18 cellular contexts compared by ENCODE assay signal in genomic region chr11:88101881-88102594, GRCh38.
DNase-seq lines count a peak whose midpoint lies in the region; ATAC-seq and TF ChIP-seq lines count a peak whose summit lies in the region.
"Had no signal": no experiment of that assay in that cellular context is flagged by ENCODE, and none has a peak within 500 bp of the region (broad histone marks: within the 10 kb centered on the region; RNA-seq: fewer than 3 reads in every experiment).

No MANE protein-coding gene starts in this region.

- no peaks in the 10 kb centered on the region for H3K79me2 ChIP-seq in mammary epithelial cell (ENCODE audit: insufficient read depth, low read length)

- no peak overlapping the region for H3K4me3 Mint-ChIP-seq in MCF 10A (ENCODE audit: unreplicated experiment)
- H3K4me3 Mint-ChIP-seq in endothelial cell (ENCODE audit: unreplicated experiment) = no peak overlapping the region

- CTCF ChIA-PET in mammary epithelial cell (lab: Charles Lee; ENCODE audit: low non-redundant PET) = no interaction called here
- CTCF ChIA-PET in MCF 10A (lab: Yijun Ruan, JAX) = interaction anchor here (0.6 to 0.8 kb wide), 3 partner anchors 11 to 638 kb away, joined by 3 read pairs; no protein-coding TSS in a partner anchor

- intact Hi-C loops in mammary epithelial cell (cut with micrococcal nuclease) (loop anchor here (2.0 kb wide), 4 partner anchors 73 to 579 kb away; partner anchors contain the start of gene RAB38), MCF 10A (cut with micrococcal nuclease) (loop anchor here (2.0 to 10.0 kb wide), 4 partner anchors 70 to 637 kb away; no protein-coding TSS in a partner anchor), upper lobe of right lung (cut with DNase I) (no loop called here)

- peak overlapping the region; percentile 10 for H3K9ac ChIP-seq in mammary epithelial cell (ENCODE audit: insufficient read depth, low read length)

- H3K9me3 Mint-ChIP-seq in MCF 10A (ENCODE audit: unreplicated experiment) = no peaks in the 10 kb centered on the region
- H3K9me3 Mint-ChIP-seq in endothelial cell (ENCODE audit: unreplicated experiment) = no peaks in the 10 kb centered on the region

- H3K27me3 Mint-ChIP-seq in MCF 10A (ENCODE audit: insufficient read depth, unreplicated experiment) (no peaks in the 10 kb centered on the region), endothelial cell (ENCODE audit: unreplicated experiment) (no peaks in the 10 kb centered on the region)

- dilution Hi-C loops in mammary epithelial cell (cut with HindIII; ENCODE audit: low sequenced_read_pairs) = no loop called here

- H3K27ac ChIP-seq in mammary epithelial cell (ENCODE audit: insufficient read depth, low read depth, low read length) (peak overlapping the region; percentile 17), upper lobe of right lung (no peak overlapping the region)

- BruUV-seq in mammary epithelial cell (replicated peaks; lab: Mats Ljungman, UMichigan) (no TSS peak), MCF 10A (replicated peaks; lab: Mats Ljungman, UMichigan) (no TSS peak)

- H3K36me3 ChIP-seq in mammary epithelial cell (ENCODE audit: insufficient read depth, low read length) (no peaks in the 10 kb centered on the region), upper lobe of right lung (no peaks in the 10 kb centered on the region)
- H3K36me3 ChIP-seq: MG63 had no signal

- POLR2A ChIA-PET in MCF 10A (lab: Yijun Ruan, JAX) = interaction anchor here (0.7 to 0.9 kb wide), 3 partner anchors 28 to 72 kb away, joined by 3 read pairs; no protein-coding TSS in a partner anchor

- H3K27ac Mint-ChIP-seq in MCF 10A (ENCODE audit: low read depth, unreplicated experiment) = no peak overlapping the region
- H3K27ac Mint-ChIP-seq in endothelial cell (ENCODE audit: unreplicated experiment) = no peak overlapping the region

- no peaks in the 10 kb centered on the region for H4K20me1 ChIP-seq in mammary epithelial cell (ENCODE audit: insufficient read depth, low read length)

- H3K4me1 Mint-ChIP-seq in MCF 10A (ENCODE audit: insufficient read depth, unreplicated experiment) = peaks cover 23% of the 10 kb centered on the region
- H3K4me1 Mint-ChIP-seq in endothelial cell (ENCODE audit: unreplicated experiment) = no peaks in the 10 kb centered on the region

- in situ Hi-C loops in mammary epithelial cell (cut with MboI; ENCODE audit: low sequenced_read_pairs in 2 of 2) = no loop called here

- peak overlapping the region; percentile 50 for H3K4me2 ChIP-seq in mammary epithelial cell (ENCODE audit: insufficient read depth, low read depth, low read length)

- H3K27me3 ChIP-seq in mammary epithelial cell (ENCODE audit: insufficient read depth, low read length) = no peaks in the 10 kb centered on the region
- H3K27me3 ChIP-seq in upper lobe of right lung = no peaks in the 10 kb centered on the region
- H3K27me3 ChIP-seq: MG63 had no signal

- ATAC-seq in upper lobe of right lung = no peak
- no peak for ATAC-seq in GM21723 (IDR thresholded peaks at IDR 0.05; ENCODE audit: unreplicated experiment)
- ATAC-seq: SK-N-SH treated with all-trans-retinoic acid at 6 μM for 48 hours had no signal

- H2AFZ ChIP-seq in mammary epithelial cell (ENCODE audit: low read depth, low read length) = peak overlapping the region; percentile 23

- DNase-seq in mammary epithelial cell (no peak), MCF 10A (ENCODE audit: unreplicated experiment) (no peak), epithelial cell of proximal tubule (ENCODE audit: low read depth) (peak; percentile 38), kidney tubule cell (ENCODE audit: low spot score) (peak; percentile 57), upper lobe of right lung (no peak), endothelial cell (ENCODE audit: low spot score) (no peak)
- DNase-seq: Calu3, HCEC 1CT, KBM-7, MG63, NCI-H2029, NCI-H446, NCI-H524 treated with DMSO at 0.1 percent for 48 hours, NCI-H774, RPMI8226, SHP77 had no signal

- TF ChIP-seq CTCF in mammary epithelial cell (conservative IDR thresholded peaks at IDR 0.05 in 1 of 2, IDR thresholded peaks at IDR 0.05 in 1 of 2; ENCODE audit: extremely low read depth in 1 of 2, insufficient read depth in 1 of 2, low read depth in 1 of 2, low read length in 2 of 2) = no peak
- TF ChIP-seq CTCF in MCF 10A (IDR thresholded peaks at IDR 0.05; ENCODE audit: unreplicated experiment) = no peak
- TF ChIP-seq CTCF in epithelial cell of proximal tubule (conservative IDR thresholded peaks at IDR 0.05; ENCODE audit: low read depth, low read length) = no peak
- TF ChIP-seq CTCF in upper lobe of right lung (IDR thresholded peaks at IDR 0.05) = no peak
- no peak for TF ChIP-seq CTCF in endothelial cell (IDR thresholded peaks at IDR 0.05; ENCODE audit: unreplicated experiment)

- 70% methylated on average over 3 of the region's 3 CpGs for WGBS in mammary epithelial cell (ENCODE audit: low coverage, missing lambda C conversion rate)

- H3K4me1 ChIP-seq in mammary epithelial cell (ENCODE audit: insufficient read depth, low read length) (peaks cover 14% of the 10 kb centered on the region), upper lobe of right lung (peaks cover 4% of the 10 kb centered on the region)

- H3K36me3 Mint-ChIP-seq in MCF 10A (ENCODE audit: insufficient read depth, unreplicated experiment) (peaks cover 6% of the 10 kb centered on the region), endothelial cell (ENCODE audit: low read depth, unreplicated experiment) (no peaks in the 10 kb centered on the region)

- no peak overlapping the region for H3K4me3 ChIP-seq in mammary epithelial cell (replicated peaks in 1 of 3; ENCODE audit: insufficient read depth in 1 of 3, low read depth in 2 of 3, low read length in 3 of 3)
- no peak overlapping the region for H3K4me3 ChIP-seq in epithelial cell of proximal tubule (ENCODE audit: low read depth, low read length)
- H3K4me3 ChIP-seq in upper lobe of right lung = no peak overlapping the region
- H3K4me3 ChIP-seq: MG63 had no signal

- no peaks in the 10 kb centered on the region for H3K9me3 ChIP-seq in mammary epithelial cell (replicated peaks; ENCODE audit: insufficient read depth, low read length)
- H3K9me3 ChIP-seq in upper lobe of right lung = no peaks in the 10 kb centered on the region
- H3K9me3 ChIP-seq: MG63 had no signal

Comparison
In these comparisons a context has a peak if more than half of its experiments do, and no peak if none do; other contexts are left out.
1. DNase-seq: peak in epithelial cell of proximal tubule (single experiment) and kidney tubule cell (single experiment); none in mammary epithelial cell (single experiment), MCF 10A (single experiment), upper lobe of right lung (single experiment) and endothelial cell (single experiment).